In genomic region chr3:32106929-32107362, GRCh38 we compare ENCODE assay signal across 8 cellular contexts. TPM values are rescaled to one million over a fixed set of nuclear protein-coding genes. Genes with fewer than 3 reads are reported as not detected.
A peak's percentile ranks its signal among the peaks of the same experiment; 100 is the strongest.
DNase-seq lines count a peak whose midpoint lies in the region; ATAC-seq and TF ChIP-seq lines count a peak whose summit lies in the region.

No MANE protein-coding gene starts in this region.

- no TSS peak for BruUV-seq in Panc1 (replicated peaks; lab: Mats Ljungman, UMichigan)

- H3K36me3 ChIP-seq in BE2C (no peaks in the 10 kb centered on the region), Panc1 (ENCODE audit: control insufficient read depth, insufficient read depth, low read length) (no peaks in the 10 kb centered on the region), ectodermal cell (ENCODE audit: control insufficient read depth, insufficient read depth, low read length) (no peaks in the 10 kb centered on the region), mucosa of descending colon (ENCODE audit: low read depth) (no peaks in the 10 kb centered on the region)

- ATAC-seq in GM21786 (IDR thresholded peaks at IDR 0.05; ENCODE audit: unreplicated experiment) (peak; percentile 10), Panc1 (peak; percentile 30), mucosa of descending colon (peak; percentile 71)

- intact Hi-C loops in Panc1 (cut with micrococcal nuclease; ENCODE audit: unreplicated experiment) (no loop called here), mucosa of descending colon (cut with DNase I, micrococcal nuclease) (no loop called here)

- H3K4me3 ChIP-seq in BE2C (ENCODE audit: low read depth, low read length) (peak overlapping the region; percentile 52), Panc1 (ENCODE audit: low read depth in 2 of 2, low read length in 2 of 2) (peak overlapping the region; percentile 65 to 75), ectodermal cell (ENCODE audit: insufficient read depth, low read depth, low read length) (peak overlapping the region; percentile 71), mucosa of descending colon (peak overlapping the region; percentile 71)

- no peak for TF ChIP-seq CTCF in BE2C (IDR thresholded peaks at IDR 0.05; ENCODE audit: low read depth, low read length)
- TF ChIP-seq CTCF in Panc1 (IDR thresholded peaks at IDR 0.05): no peak
- no peak for TF ChIP-seq CTCF in mucosa of descending colon (IDR thresholded peaks at IDR 0.05)

- H3K4me1 ChIP-seq in BE2C (no peaks in the 10 kb centered on the region), Panc1 (ENCODE audit: control insufficient read depth, insufficient read depth, low read length) (peaks cover 5% of the 10 kb centered on the region; the same call in 1 of the 2 replicates), ectodermal cell (ENCODE audit: control insufficient read depth, insufficient read depth, low read length) (peaks cover 4% of the 10 kb centered on the region), mucosa of descending colon (ENCODE audit: low read depth) (peaks cover 32% of the 10 kb centered on the region)

- H3K9me3 ChIP-seq in BE2C: no peaks in the 10 kb centered on the region
- no peaks in the 10 kb centered on the region for H3K9me3 ChIP-seq in Panc1 (ENCODE audit: control insufficient read depth, insufficient read depth, low read depth, low read length)
- no peaks in the 10 kb centered on the region for H3K9me3 ChIP-seq in ectodermal cell (ENCODE audit: control insufficient read depth, low read length)
- H3K9me3 ChIP-seq in mucosa of descending colon: peaks cover 7% of the 10 kb centered on the region

- no peak for DNase-seq in BE2C
- no peak for DNase-seq in Panc1 (ENCODE audit: low read depth, low spot score)
- peak; percentile 84 to 85 (median 85) for DNase-seq in mucosa of descending colon
- no peak for DNase-seq in DMS114 treated with DMSO at 0.1 percent for 48 hours (lab: John Stamatoyannopoulos, UW; ENCODE audit: unreplicated experiment)
- DNase-seq in D341Med (ENCODE audit: low spot score): no peak
- DNase-seq in GM03348 (ENCODE audit: low spot score): no peak

- WGBS in ectodermal cell, 2 experiments: 11 to 13% methylated on average over 36 of the region's 36 CpGs

- POLR2A ChIA-PET in Panc1 (lab: Charles Lee): no interaction called here

- H3K27me3 ChIP-seq in BE2C (no peaks in the 10 kb centered on the region), Panc1 (ENCODE audit: control insufficient read depth, insufficient read depth, low read length) (no peaks in the 10 kb centered on the region), ectodermal cell (ENCODE audit: control insufficient read depth, insufficient read depth, low read length, poor library complexity, severe bottlenecking) (peaks cover 23% of the 10 kb centered on the region)

- CTCF ChIA-PET in Panc1 (lab: Charles Lee): interaction anchor here (0.7 kb wide), 1 partner anchor 188 kb away, joined by 3 read pairs; no protein-coding TSS in a partner anchor

- H3K27ac ChIP-seq in Panc1 (ENCODE audit: low read length): peak overlapping the region; percentile 44; the same call in 1 of the 2 replicates
- no peak overlapping the region for H3K27ac ChIP-seq in ectodermal cell (ENCODE audit: insufficient read depth, low read depth, low read length, poor library complexity, severe bottlenecking)

- in situ Hi-C loops in Panc1 (cut with HindIII; ENCODE audit: low pct_unique_long_range_greater_than_20kb, low sequenced_read_pairs): no loop called here

RNA-seq across cellular contexts. Expression of gene GPD1L, which starts 0.5 kb away (rescaled TPM):
- 9.4 TPM for polyA plus RNA-seq in BE2C (2012; ENCODE audit: insufficient read depth, insufficient read length, low read depth)
- total RNA-seq in Panc1 (2021; ENCODE audit: unreplicated experiment) (10.5 TPM), mucosa of descending colon (100 to 1,000 TPM in 1 of 3 donors, 10 to 100 TPM in 2; 57.6 to 122 (median 72.1) TPM)
- polyA plus RNA-seq in Panc1 (2012; ENCODE audit: insufficient read length): 9.8 TPM
- polyA plus RNA-seq in ectodermal cell (2013, experiment 1 of 4): 3.6 TPM
- 3.1 TPM for polyA plus RNA-seq in ectodermal cell (2013, experiment 2 of 4)
- 3.1 TPM for polyA plus RNA-seq in ectodermal cell (2013, experiment 3 of 4)
- 3.0 TPM for polyA plus RNA-seq in ectodermal cell (2013, experiment 4 of 4)

Comparison
In these comparisons a context has a peak if more than half of its experiments do, and no peak if none do; other contexts are left out.
1. DNase-seq: peak in mucosa of descending colon (3 of 3); none in BE2C (single experiment), Panc1 (single experiment), DMS114 treated with DMSO at 0.1 percent for 48 hours (single experiment), D341Med (single experiment) and GM03348 (single experiment).
2. ATAC-seq: peak in every context shown above with its lines; median percentile 71 in mucosa of descending colon; 30 in Panc1; 10 in GM21786.
3. Peak in every context shown above with its lines, with median percentiles within 50 percentile points of each other: H3K4me3 ChIP-seq.